20 cellular contexts compared by ENCODE assay signal in the genomic region with DNA sequence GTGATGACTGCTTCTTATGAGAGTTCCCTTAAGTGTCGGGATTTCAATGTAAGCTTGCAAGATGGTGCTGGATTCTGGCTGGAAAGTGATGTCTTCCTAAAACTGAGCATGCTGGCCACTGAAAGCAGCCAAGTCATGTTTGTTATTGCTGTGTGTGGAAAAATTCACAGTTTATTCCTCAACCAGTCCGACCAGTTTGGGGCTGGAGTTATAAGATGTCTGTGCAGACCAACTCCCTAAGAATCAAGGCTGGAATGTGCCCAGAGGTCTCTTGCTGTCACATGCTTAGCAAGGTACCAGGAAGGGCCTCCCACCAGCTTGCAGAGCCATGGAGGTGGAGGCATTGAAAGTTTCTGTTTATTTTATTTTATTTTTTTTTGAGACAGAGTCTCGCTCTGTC. TPM values are rescaled to one million over a fixed set of nuclear protein-coding genes. Genes with fewer than 3 reads are reported as not detected.
A peak's percentile ranks its signal among the peaks of the same experiment; 100 is the strongest.
DNase-seq lines count a peak whose midpoint lies in the region; ATAC-seq and TF ChIP-seq lines count a peak whose summit lies in the region.
"Had no signal": no experiment of that assay in that cellular context is flagged by ENCODE, and none has a peak within 500 bp of the region (broad histone marks: within the 10 kb centered on the region; RNA-seq: fewer than 3 reads in every experiment).

No MANE protein-coding gene starts in this region.

- H3K36me3 ChIP-seq in transverse colon, result no peaks in the 10 kb centered on the region
- H3K36me3 ChIP-seq: adrenal gland, cardiac muscle cell, thoracic aorta, WERI-Rb-1 had no signal

- TF ChIP-seq CTCF in mesothelial cell of epicardium (IDR thresholded peaks at IDR 0.05; ENCODE audit: unreplicated experiment), result no peak
- no peak for TF ChIP-seq CTCF in transverse colon (IDR thresholded peaks at IDR 0.05)
- TF ChIP-seq CTCF in coronary artery (IDR thresholded peaks at IDR 0.05), result no peak

- 49 to 100% methylated on average over 1 to 3 of the region's 3 CpGs for WGBS in transverse colon (ENCODE audit: low coverage in 1 of 2), 2 donors

- no peak for TF ChIP-seq POLR2A in transverse colon (IDR thresholded peaks at IDR 0.05)

- H3K36me3 Mint-ChIP-seq in mesothelial cell of epicardium, result no peaks in the 10 kb centered on the region
- no peaks in the 10 kb centered on the region for H3K36me3 Mint-ChIP-seq in effector memory CD8-positive, alpha-beta T cell (ENCODE audit: insufficient read depth)

- peak; percentile 58 for DNase-seq in LoVo (ENCODE audit: low spot score)
- peak; percentile 53 for DNase-seq in epithelial cell of prostate (ENCODE audit: low read depth, low spot score)
- DNase-seq in mesothelial cell of epicardium (ENCODE audit: low spot score in 2 of 2, unreplicated experiment in 2 of 2), result peak; percentile 26 to 56
- DNase-seq in transverse colon, result peak; percentile 67
- DNase-seq in effector memory CD8-positive, alpha-beta T cell, result no peak
- no peak for DNase-seq in coronary artery (ENCODE audit: low spot score)
- DNase-seq: activated gamma-delta T cell treated with Interleukin-2 at 50 U/mL for 16 hours, activated T-cell treated with anti-CD3 and anti-CD28 coated beads for 4 hours, adrenal gland, COR-L47, head of caudate nucleus, NCI-H1436, SHP77 treated with DMSO at 0.1 percent for 48 hours, WERI-Rb-1 had no signal

- no peak for TF ChIP-seq EP300 in transverse colon (IDR thresholded peaks at IDR 0.05; ENCODE audit: low read depth)

- peak overlapping the region; percentile 55 for H3K27ac ChIP-seq in epithelial cell of prostate
- peak overlapping the region; percentile 87 to 91 (median 88) for H3K27ac ChIP-seq in transverse colon
- H3K27ac ChIP-seq in coronary artery, result no peak overlapping the region
- H3K27ac ChIP-seq: adrenal gland, cardiac muscle cell, thoracic aorta, WERI-Rb-1 had no signal

- in situ Hi-C loops in transverse colon (cut with MboI; ENCODE audit: low pct_ligation_motif_present in 1 of 4, low pct_unique_long_range_greater_than_20kb in 1 of 4, low sequenced_read_pairs in 3 of 4), result no loop called here

- H3K27me3 Mint-ChIP-seq in mesothelial cell of epicardium (ENCODE audit: low read depth), result no peaks in the 10 kb centered on the region
- H3K27me3 Mint-ChIP-seq in effector memory CD8-positive, alpha-beta T cell, result peaks cover 18 to 31% of the 10 kb centered on the region in 2 donors

- no peak overlapping the region for H3K4me3 ChIP-seq in transverse colon
- no peak overlapping the region for H3K4me3 ChIP-seq in coronary artery
- H3K4me3 ChIP-seq: adrenal gland, cardiac muscle cell, thoracic aorta had no signal

- H3K9me3 ChIP-seq in transverse colon, result no peaks in the 10 kb centered on the region
- H3K9me3 ChIP-seq: adrenal gland, thoracic aorta had no signal

- H3K27ac Mint-ChIP-seq in mesothelial cell of epicardium, result peak overlapping the region; percentile 96
- no peak overlapping the region for H3K27ac Mint-ChIP-seq in effector memory CD8-positive, alpha-beta T cell
- H3K27ac Mint-ChIP-seq: T-helper 1 cell treated with Interleukin-12 subunit alpha and Interleukin-12 subunit beta and Interleukin-4 antibody, amounts not matched to agents 30 μg/mL and 1 μg/mL, for 36 hours had no signal

- no peaks in the 10 kb centered on the region for H3K27me3 ChIP-seq in transverse colon
- H3K27me3 ChIP-seq: adrenal gland, cardiac muscle cell had no signal

- no peak overlapping the region for H3K4me3 Mint-ChIP-seq in mesothelial cell of epicardium
- no peak overlapping the region for H3K4me3 Mint-ChIP-seq in effector memory CD8-positive, alpha-beta T cell
- H3K4me3 Mint-ChIP-seq: neural crest cell; T-helper 1 cell treated with Interleukin-12 subunit alpha and Interleukin-12 subunit beta and Interleukin-4 antibody, amounts not matched to agents 30 μg/mL and 1 μg/mL, for 36 hours had no signal

- peaks cover 32% of the 10 kb centered on the region for H3K4me1 Mint-ChIP-seq in mesothelial cell of epicardium
- no peaks in the 10 kb centered on the region for H3K4me1 Mint-ChIP-seq in effector memory CD8-positive, alpha-beta T cell (ENCODE audit: low read depth in 2 of 2)

- peaks cover 5 to 52% (median 33%) of the 10 kb centered on the region in 4 donors for H3K4me1 ChIP-seq in transverse colon
- H3K4me1 ChIP-seq: adrenal gland had no signal

- intact Hi-C loops in transverse colon (cut with DNase I; ENCODE audit: low total_unique reads), result no loop called here

- H3K9me3 Mint-ChIP-seq in mesothelial cell of epicardium, result no peaks in the 10 kb centered on the region
- H3K9me3 Mint-ChIP-seq in effector memory CD8-positive, alpha-beta T cell, result no peaks in the 10 kb centered on the region
- H3K9me3 Mint-ChIP-seq: neural crest cell; T-helper 1 cell treated with Interleukin-12 subunit alpha and Interleukin-12 subunit beta and Interleukin-4 antibody, amounts not matched to agents 30 μg/mL and 1 μg/mL, for 36 hours had no signal

- no peak for ATAC-seq in effector memory CD8-positive, alpha-beta T cell (replicated peaks)
- no peak for ATAC-seq in GM21619 (IDR thresholded peaks at IDR 0.05; ENCODE audit: unreplicated experiment)

RNA-seq across cellular contexts. Expression of a gene that starts 37.1 kb away (rescaled TPM):
- total RNA-seq in mesothelial cell of epicardium (13.9 to 15.6 TPM (median 14.2 TPM) in 3 replicates), transverse colon (100 to 1,000 TPM in 1 of 4 donors, 10 to 100 TPM in 3; 12.9 to 378 (median 14.7) TPM)

RNA-seq across cellular contexts. Expression of a gene that starts 39.2 kb away (rescaled TPM):
- total RNA-seq in mesothelial cell of epicardium (not detected in 3 replicates), transverse colon (10 to 100 TPM in 1 of 4 donors, 1 to 10 TPM in 3; 1.6 to 18.3 (median 4.0) TPM)
- total RNA-seq: adrenal gland, cardiac muscle cell, HT1080, neural crest cell, thoracic aorta had no signal

Comparison
In these comparisons a context has a peak if more than half of its experiments do, and no peak if none do; other contexts are left out.
1. DNase-seq: peak in LoVo (single experiment), epithelial cell of prostate (single experiment), mesothelial cell of epicardium (2 of 2) and transverse colon (single experiment); none in effector memory CD8-positive, alpha-beta T cell (0 of 3) and coronary artery (single experiment).
2. H3K27ac ChIP-seq: peak in epithelial cell of prostate (single experiment) and transverse colon (4 of 4); none in coronary artery (0 of 2).